Comparison of ENCODE assay signal across 7 cellular contexts in the genomic region with DNA sequence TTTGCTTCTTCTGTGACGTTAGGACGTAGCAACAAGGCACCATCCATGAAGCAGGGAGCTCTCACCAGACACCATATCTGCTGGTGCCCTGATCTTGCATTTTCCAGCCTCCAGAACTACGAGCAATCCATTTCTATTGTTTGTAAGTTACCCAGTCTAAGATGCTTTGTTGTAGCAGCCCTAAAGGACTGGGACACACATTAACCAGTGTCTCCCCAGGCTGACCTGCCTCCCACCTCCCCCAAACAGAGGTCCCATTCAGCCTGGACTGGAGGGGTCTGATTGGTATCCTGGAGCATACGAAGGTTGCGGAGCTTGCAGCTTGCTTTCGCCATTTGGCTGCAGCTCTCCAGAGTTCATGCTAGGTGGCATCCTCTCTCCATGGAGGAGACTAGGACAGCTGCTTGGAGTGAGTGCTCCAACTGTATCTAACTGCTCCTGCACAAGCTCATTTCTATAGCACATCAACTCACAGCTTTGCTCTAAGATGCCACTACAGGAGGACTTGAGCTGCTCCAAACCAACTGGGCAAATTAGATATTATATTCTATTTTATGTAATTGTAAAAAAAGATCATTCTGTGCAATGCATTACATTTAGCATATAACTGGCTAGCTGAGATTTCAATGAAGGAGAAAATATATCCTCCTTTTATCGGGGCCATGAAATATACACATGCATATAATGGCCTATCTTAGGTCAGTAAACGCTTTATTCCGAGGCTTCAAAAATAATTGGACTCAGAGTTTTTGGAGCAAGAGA. TPM values are rescaled to one million over a fixed set of nuclear protein-coding genes. Genes with fewer than 3 reads are reported as not detected.
DNase-seq lines count a peak whose midpoint lies in the region; ATAC-seq and TF ChIP-seq lines count a peak whose summit lies in the region.

No MANE protein-coding gene starts in this region.

- in situ Hi-C loops in G401 (cut with HindIII; ENCODE audit: low sequenced_read_pairs): no loop called here

- H3K27ac Mint-ChIP-seq in HFFc6: no peak overlapping the region
- H3K27ac Mint-ChIP-seq in activated T-cell treated with anti-CD3 and anti-CD28 coated beads, Interleukin-2, amount 50 U/mL, for 24 hours: no peak overlapping the region
- H3K27ac Mint-ChIP-seq in neural crest cell (ENCODE audit: unreplicated experiment): no peak overlapping the region

- H3K36me3 Mint-ChIP-seq in HFFc6 (ENCODE audit: low read depth) (no peaks in the 10 kb centered on the region), neural crest cell (ENCODE audit: low read depth) (no peaks in the 10 kb centered on the region)
- no peaks in the 10 kb centered on the region for H3K36me3 Mint-ChIP-seq in activated T-cell treated with anti-CD3 and anti-CD28 coated beads, Interleukin-2, amount 50 U/mL, for 24 hours (ENCODE audit: low read depth)

- DNase-seq in G401 (ENCODE audit: low spot score): peak; percentile 90
- DNase-seq in HFFc6: peak; percentile 79
- DNase-seq in NCI-H526 treated with DMSO at 0.1 percent for 48 hours (lab: John Stamatoyannopoulos, UW): peak; percentile 50
- peak; percentile 53 for DNase-seq in activated T-cell treated with anti-CD3 and anti-CD28 coated beads, Interleukin-2, amount 50 U/mL, for 24 hours
- DNase-seq in fibroblast of the conjunctiva (ENCODE audit: low read depth): peak; percentile 88
- peak; percentile 51 for DNase-seq in neural crest cell (ENCODE audit: low read depth, low spot score)

- peaks cover 11% of the 10 kb centered on the region for H3K27me3 Mint-ChIP-seq in HFFc6 (ENCODE audit: insufficient read depth)
- no peaks in the 10 kb centered on the region for H3K27me3 Mint-ChIP-seq in activated T-cell treated with anti-CD3 and anti-CD28 coated beads, Interleukin-2, amount 50 U/mL, for 24 hours
- no peaks in the 10 kb centered on the region for H3K27me3 Mint-ChIP-seq in neural crest cell (ENCODE audit: low read depth)

- TF ChIP-seq CTCF in HFFc6 (IDR thresholded peaks at IDR 0.05) (peak; percentile 76), neural crest cell (conservative IDR thresholded peaks at IDR 0.05) (peak; percentile 75)

- H3K4me3 Mint-ChIP-seq in HFFc6 (peak overlapping the region; percentile 68; the same call in 1 of the 2 replicates), neural crest cell (no peak overlapping the region)
- no peak overlapping the region for H3K4me3 Mint-ChIP-seq in activated T-cell treated with anti-CD3 and anti-CD28 coated beads, Interleukin-2, amount 50 U/mL, for 24 hours

- ATAC-seq in GM21528 (IDR thresholded peaks at IDR 0.05; ENCODE audit: low FRiP score, unreplicated experiment): no peak

- H3K9me3 Mint-ChIP-seq in HFFc6 (no peaks in the 10 kb centered on the region), neural crest cell (no peaks in the 10 kb centered on the region)
- no peaks in the 10 kb centered on the region for H3K9me3 Mint-ChIP-seq in activated T-cell treated with anti-CD3 and anti-CD28 coated beads, Interleukin-2, amount 50 U/mL, for 24 hours

- H3K4me1 Mint-ChIP-seq in HFFc6 (ENCODE audit: low read depth): peaks cover 36% of the 10 kb centered on the region
- H3K4me1 Mint-ChIP-seq in activated T-cell treated with anti-CD3 and anti-CD28 coated beads, Interleukin-2, amount 50 U/mL, for 24 hours (ENCODE audit: low read depth): peaks cover 21% of the 10 kb centered on the region
- H3K4me1 Mint-ChIP-seq in neural crest cell: peaks cover 26% of the 10 kb centered on the region

RNA-seq across cellular contexts. Expression of a gene that starts 8.0 kb away (rescaled TPM):
- 5.0 and 5.8 TPM in 2 replicates for total RNA-seq in G401 (2014; rRNA removed; shearing (Covaris generic))
- 10 to 100 TPM in 4 of 6 experiments, 1 to 10 TPM in 2; 9.7 to 16.8 (median 15.9) TPM for total RNA-seq in HFFc6 (2021; fragmentation: NEBNext Ultra II Directional; extraction: Animal tissue kit (Norgen Biotek cat#: 25700))
- 13.5 and 13.9 TPM in 2 replicates for total RNA-seq in neural crest cell

RNA-seq across cellular contexts. Expression of a gene that starts 20.8 kb away (rescaled TPM):
- 402 and 417 TPM in 2 replicates for total RNA-seq in G401 (2014; rRNA removed; shearing (Covaris generic))
- total RNA-seq in HFFc6 (2021; fragmentation: NEBNext Ultra II Directional; extraction: Animal tissue kit (Norgen Biotek cat#: 25700)): 100 to 1,000 TPM; 156 to 183 (median 171) TPM
- 144 and 147 TPM in 2 replicates for total RNA-seq in neural crest cell

RNA-seq across cellular contexts. Expression of a gene that starts 33.9 kb away (rescaled TPM):
- 33.3 and 49.4 TPM in 2 replicates for total RNA-seq in G401 (2014; rRNA removed; shearing (Covaris generic))
- 10 to 100 TPM; 10.9 to 18.5 (median 14.2) TPM for total RNA-seq in HFFc6 (2021; fragmentation: NEBNext Ultra II Directional; extraction: Animal tissue kit (Norgen Biotek cat#: 25700))
- 17.2 and 19.9 TPM in 2 replicates for total RNA-seq in neural crest cell
